ENCODE assay signal across 16 cellular contexts in genomic region chr15:41483519-41483918, GRCh38. TPM values are rescaled to one million over a fixed set of nuclear protein-coding genes. Genes with fewer than 3 reads are reported as not detected.
A peak's percentile ranks its signal among the peaks of the same experiment; 100 is the strongest.
DNase-seq lines count a peak whose midpoint lies in the region; ATAC-seq and TF ChIP-seq lines count a peak whose summit lies in the region.
"Had no signal": no experiment of that assay in that cellular context is flagged by ENCODE, and none has a peak within 500 bp of the region (broad histone marks: within the 10 kb centered on the region; RNA-seq: fewer than 3 reads in every experiment).

No MANE protein-coding gene starts in this region.

- CTCF ChIA-PET in activated CD8-positive, alpha-beta memory T cell treated with anti-CD3 and anti-CD28 coated beads, Interleukin-2, amount 10 ng/mL, durations not matched to agents 7 days and 5 days (lab: Charles Lee) = no interaction called here
- CTCF ChIA-PET in T-cell (lab: Charles Lee) = interaction anchor here in 1 of 2 donors (0.5 to 0.6 kb wide), 3 partner anchors 18 to 77 kb away, joined by 3 to 7 read pairs (median 3); no protein-coding TSS in a partner anchor
- CTCF ChIA-PET in Caco-2 (lab: Charles Lee) = no interaction called here

- H3K27me3 ChIP-seq in effector memory CD4-positive, alpha-beta T cell (replicated peaks; ENCODE audit: control insufficient read depth, insufficient read depth, low read length, poor library complexity, severe bottlenecking) = no peaks in the 10 kb centered on the region
- H3K27me3 ChIP-seq in Caco-2 (replicated peaks; ENCODE audit: control insufficient read depth, insufficient read depth, low read length) = no peaks in the 10 kb centered on the region
- H3K27me3 ChIP-seq: right atrium auricular region had no signal

- no TSS peak for BruUV-seq in Caco-2 (replicated peaks; lab: Mats Ljungman, UMichigan)

- peak overlapping the region; percentile 31 for H3K4me3 ChIP-seq in effector memory CD4-positive, alpha-beta T cell (ENCODE audit: insufficient read depth, low read depth, low read length, poor library complexity, severe bottlenecking)
- no peak overlapping the region for H3K4me3 ChIP-seq in Caco-2 (ENCODE audit: low read depth, low read length)
- H3K4me3 ChIP-seq: GM23338, right atrium auricular region had no signal

- H3K27ac Mint-ChIP-seq in activated CD8-positive, alpha-beta memory T cell treated with anti-CD3 and anti-CD28 coated beads, Interleukin-2, amount 10 ng/mL, durations not matched to agents 7 days and 5 days = peak overlapping the region; percentile 35
- peak overlapping the region; percentile 73 to 87 for H3K27ac Mint-ChIP-seq in T-cell
- no peak overlapping the region for H3K27ac Mint-ChIP-seq in Caco-2 (ENCODE audit: unreplicated experiment)
- H3K27ac Mint-ChIP-seq: GM23338 had no signal

- peak; percentile 66 for ATAC-seq in activated CD8-positive, alpha-beta memory T cell treated with anti-CD3 and anti-CD28 coated beads, Interleukin-2, amount 10 ng/mL, durations not matched to agents 7 days and 5 days
- ATAC-seq in T-cell (replicated peaks in 1 of 4) (peak; percentile 56 to 75 (median 62)), GM19395 (IDR thresholded peaks at IDR 0.05; ENCODE audit: unreplicated experiment) (no peak)
- peak; percentile 51 for ATAC-seq in stimulated activated naive CD8-positive, alpha-beta T cell treated with anti-CD3 and anti-CD28 coated beads, Interleukin-15, Interleukin-2, amounts not matched to agents 100 U/mL and 50 U/mL, for 24 hours
- ATAC-seq: GM23338, left ventricle myocardium superior had no signal

- H3K4me1 Mint-ChIP-seq in activated CD8-positive, alpha-beta memory T cell treated with anti-CD3 and anti-CD28 coated beads, Interleukin-2, amount 10 ng/mL, durations not matched to agents 7 days and 5 days = peaks cover 30% of the 10 kb centered on the region
- H3K4me1 Mint-ChIP-seq in T-cell (peaks cover 20 to 24% (median 23%) of the 10 kb centered on the region in 3 donors), Caco-2 (ENCODE audit: low read depth, unreplicated experiment) (no peaks in the 10 kb centered on the region)
- H3K4me1 Mint-ChIP-seq: GM23338 had no signal

- no peaks in the 10 kb centered on the region for H3K9me3 Mint-ChIP-seq in activated CD8-positive, alpha-beta memory T cell treated with anti-CD3 and anti-CD28 coated beads, Interleukin-2, amount 10 ng/mL, durations not matched to agents 7 days and 5 days (ENCODE audit: low read depth)
- H3K9me3 Mint-ChIP-seq in T-cell (no peaks in the 10 kb centered on the region), Caco-2 (ENCODE audit: unreplicated experiment) (no peaks in the 10 kb centered on the region)
- H3K9me3 Mint-ChIP-seq: GM23338 had no signal

- intact Hi-C loops in Caco-2 (cut with micrococcal nuclease; ENCODE audit: unreplicated experiment) = no loop called here

- H3K4me3 Mint-ChIP-seq in activated CD8-positive, alpha-beta memory T cell treated with anti-CD3 and anti-CD28 coated beads, Interleukin-2, amount 10 ng/mL, durations not matched to agents 7 days and 5 days = peak overlapping the region; percentile 33
- H3K4me3 Mint-ChIP-seq in T-cell (peak overlapping the region; percentile 54 to 70 (median 57)), Caco-2 (ENCODE audit: unreplicated experiment) (no peak overlapping the region)
- H3K4me3 Mint-ChIP-seq: GM23338 had no signal

- peaks cover 30% of the 10 kb centered on the region for H3K36me3 ChIP-seq in effector memory CD4-positive, alpha-beta T cell (ENCODE audit: control insufficient read depth, insufficient read depth, low read length)
- no peaks in the 10 kb centered on the region; the same call in none of the 2 replicates for H3K36me3 ChIP-seq in Caco-2 (ENCODE audit: control insufficient read depth, insufficient read depth, low read length)

- peaks cover 4% of the 10 kb centered on the region for H3K27me3 Mint-ChIP-seq in activated CD8-positive, alpha-beta memory T cell treated with anti-CD3 and anti-CD28 coated beads, Interleukin-2, amount 10 ng/mL, durations not matched to agents 7 days and 5 days
- H3K27me3 Mint-ChIP-seq in T-cell = no peaks in the 10 kb centered on the region
- no peaks in the 10 kb centered on the region for H3K27me3 Mint-ChIP-seq in Caco-2 (ENCODE audit: insufficient read depth, unreplicated experiment)

- H3K9me3 ChIP-seq in effector memory CD4-positive, alpha-beta T cell (ENCODE audit: control insufficient read depth, low read length) = no peaks in the 10 kb centered on the region
- no peaks in the 10 kb centered on the region for H3K9me3 ChIP-seq in Caco-2
- H3K9me3 ChIP-seq: right atrium auricular region had no signal

- H3K4me1 ChIP-seq in effector memory CD4-positive, alpha-beta T cell (ENCODE audit: control insufficient read depth, insufficient read depth, low read length, poor library complexity, severe bottlenecking) = peaks cover 5% of the 10 kb centered on the region
- peaks cover 14% of the 10 kb centered on the region for H3K4me1 ChIP-seq in Caco-2
- H3K4me1 ChIP-seq: right atrium auricular region had no signal

- no peak for TF ChIP-seq CTCF in Caco-2 (IDR thresholded peaks at IDR 0.05; ENCODE audit: insufficient read depth in 1 of 2, low read depth in 1 of 2, low read length in 1 of 2, severe bottlenecking in 1 of 2, unreplicated experiment in 1 of 2)

- peak; percentile 70 for DNase-seq in activated CD8-positive, alpha-beta memory T cell treated with anti-CD3 and anti-CD28 coated beads, Interleukin-2, amount 10 ng/mL, durations not matched to agents 7 days and 5 days
- DNase-seq in activated CD8-positive, alpha-beta memory T cell treated with anti-CD3 and anti-CD28 coated beads for 24 hours = no peak
- peak in 1 of 34 experiments; percentile 15 for DNase-seq in T-cell
- no peak for DNase-seq in effector memory CD4-positive, alpha-beta T cell
- no peak for DNase-seq in stimulated activated naive CD8-positive, alpha-beta T cell treated with anti-CD3 and anti-CD28 coated beads, Interleukin-15, Interleukin-2, amounts not matched to agents 100 U/mL and 50 U/mL, for 24 hours
- DNase-seq in Caco-2 = no peak
- DNase-seq in kidney glomerular epithelial cell (lab: John Stamatoyannopoulos, UW) = no peak
- DNase-seq: activated CD8-positive, alpha-beta memory T cell treated with anti-CD3 and anti-CD28 coated beads, Interleukin-2, amount 50 U/mL, for 48 hours; aorta; dermis blood vessel endothelial cell; left ventricle myocardium superior; NCI-H1048; stimulated activated CD4-positive, alpha-beta T cell treated with anti-CD3 and anti-CD28 coated beads, Interleukin-2, amount 100 ng/mL, for 48 hours had no signal

- POLR2A ChIA-PET in T-cell (lab: Charles Lee) = no interaction called here
- POLR2A ChIA-PET in Caco-2 (lab: Charles Lee) = no interaction called here

- peak overlapping the region; percentile 37 for H3K27ac ChIP-seq in effector memory CD4-positive, alpha-beta T cell (ENCODE audit: insufficient read depth, low read length, poor library complexity, severe bottlenecking)
- H3K27ac ChIP-seq: right atrium auricular region had no signal

- H3K36me3 Mint-ChIP-seq in activated CD8-positive, alpha-beta memory T cell treated with anti-CD3 and anti-CD28 coated beads, Interleukin-2, amount 10 ng/mL, durations not matched to agents 7 days and 5 days = peaks cover 43% of the 10 kb centered on the region
- peaks cover 26% of the 10 kb centered on the region for H3K36me3 Mint-ChIP-seq in T-cell
- peaks cover 47% of the 10 kb centered on the region for H3K36me3 Mint-ChIP-seq in Caco-2 (ENCODE audit: insufficient read depth, unreplicated experiment)

RNA-seq across cellular contexts. Expression of gene ITPKA, which starts 10.2 kb away (rescaled TPM):
- under 1 TPM in 1 of 2 experiments, not detected in 1; 0.52 TPM for total RNA-seq in activated CD8-positive, alpha-beta memory T cell treated with anti-CD3 and anti-CD28 coated beads, Interleukin-2, amount 10 ng/mL, durations not matched to agents 7 days and 5 days
- total RNA-seq in T-cell = under 1 TPM in 1 of 5 donors, not detected in 4; 0.38 TPM
- total RNA-seq in Caco-2 (2022) = 16.2 and 18.1 TPM in 2 replicates

RNA-seq across cellular contexts. Expression of gene LTK, which starts 30.1 kb away (rescaled TPM):
- total RNA-seq in activated CD8-positive, alpha-beta memory T cell treated with anti-CD3 and anti-CD28 coated beads, Interleukin-2, amount 10 ng/mL, durations not matched to agents 7 days and 5 days = under 1 TPM; 0.20 to 0.30 TPM
- total RNA-seq in T-cell = 10 to 100 TPM in 1 of 5 donors, 1 to 10 TPM in 4; 2.0 to 14.3 (median 6.8) TPM
- total RNA-seq in Caco-2 (2022) = 8.5 and 10.9 TPM in 2 replicates
- total RNA-seq: dermis blood vessel endothelial cell had no signal

Comparison
In these comparisons a context has a peak if more than half of its experiments do, and no peak if none do; other contexts are left out.
1. RNA of gene ITPKA, which starts 10.2 kb away (total RNA-seq): 16.2 to 18.1 TPM in Caco-2; 0.52 TPM in activated CD8-positive, alpha-beta memory T cell treated with anti-CD3 and anti-CD28 coated beads, Interleukin-2, amount 10 ng/mL, durations not matched to agents 7 days and 5 days and 0.38 TPM in T-cell; every median in the first group is over 10 times any median in the second.